In the genomic region with DNA sequence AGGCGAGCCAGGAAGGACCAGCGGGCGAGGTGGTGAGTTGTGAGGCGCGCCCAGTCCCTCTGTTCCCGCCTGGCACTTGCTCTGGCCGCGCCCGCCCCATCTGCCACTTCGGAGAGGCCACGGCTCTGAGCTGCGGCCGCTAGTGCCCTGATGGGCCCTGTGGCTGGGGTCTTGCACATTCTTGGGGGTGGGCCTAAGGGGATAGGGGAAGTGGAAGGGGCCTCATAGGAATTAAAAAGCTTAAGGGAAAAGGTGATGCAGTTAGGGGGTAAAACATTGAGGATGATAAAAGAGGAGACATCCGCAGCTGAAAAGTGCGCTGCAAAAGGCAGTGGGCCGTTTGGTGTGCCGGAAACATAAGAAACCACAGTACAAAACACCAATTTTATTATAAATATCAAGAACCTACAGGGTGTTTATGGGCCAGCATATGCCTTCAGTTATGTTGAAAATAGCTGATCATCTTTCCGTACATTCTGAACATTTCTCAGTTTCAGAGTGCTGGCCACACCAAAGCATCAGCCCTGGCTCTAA, we compare ENCODE assay signal across 8 cellular contexts. TPM values are rescaled to one million over a fixed set of nuclear protein-coding genes. Genes with fewer than 3 reads are reported as not detected.
A peak's percentile ranks its signal among the peaks of the same experiment; 100 is the strongest.
DNase-seq lines count a peak whose midpoint lies in the region; ATAC-seq and TF ChIP-seq lines count a peak whose summit lies in the region.

No MANE protein-coding gene starts in this region.

- no peaks in the 10 kb centered on the region for H3K27me3 ChIP-seq in GM06990 (replicated peaks; ENCODE audit: control insufficient read depth, insufficient read depth, low read length)
- H3K27me3 ChIP-seq in OCI-LY1 (ENCODE audit: insufficient read depth, low read length): no peaks in the 10 kb centered on the region
- peaks cover 98% of the 10 kb centered on the region for H3K27me3 ChIP-seq in endodermal cell (ENCODE audit: control insufficient read depth, insufficient read depth, low read length, poor library complexity, severe bottlenecking)
- no peaks in the 10 kb centered on the region for H3K27me3 ChIP-seq in parathyroid adenoma (ENCODE audit: control insufficient read depth, insufficient read depth, low read length)

- TF ChIP-seq CTCF in GM06990 (IDR thresholded peaks at IDR 0.05; ENCODE audit: insufficient read depth, low read length, poor library complexity, severe bottlenecking) (no peak), OCI-LY1 (IDR thresholded peaks at IDR 0.05; ENCODE audit: low read length) (no peak), endodermal cell (conservative IDR thresholded peaks at IDR 0.05) (no peak), parathyroid adenoma (IDR thresholded peaks at IDR 0.05) (no peak)

- H3K9ac ChIP-seq in OCI-LY1 (ENCODE audit: low read length) (peak overlapping the region; percentile 97), endodermal cell (ENCODE audit: extremely low read depth, low read length, poor library complexity, severe bottlenecking) (no peak overlapping the region), parathyroid adenoma (no peak overlapping the region)

- H3F3A ChIP-seq in OCI-LY1 (ENCODE audit: insufficient read depth, low read length): no peaks in the 10 kb centered on the region

- no peaks in the 10 kb centered on the region for H4K20me1 ChIP-seq in OCI-LY1 (ENCODE audit: insufficient read depth, low read length)

- no peaks in the 10 kb centered on the region for H3K9me3 ChIP-seq in OCI-LY1 (ENCODE audit: low read length)
- no peaks in the 10 kb centered on the region for H3K9me3 ChIP-seq in endodermal cell (ENCODE audit: control insufficient read depth, low read length)
- H3K9me3 ChIP-seq in parathyroid adenoma (ENCODE audit: control insufficient read depth, low read length): no peaks in the 10 kb centered on the region

- H3K4me1 Mint-ChIP-seq in endodermal cell: peaks cover 7% of the 10 kb centered on the region

- H2AFZ ChIP-seq in OCI-LY1 (ENCODE audit: low read length): no peak overlapping the region
- peak overlapping the region; percentile 91 for H2AFZ ChIP-seq in parathyroid adenoma

- H3K36me3 Mint-ChIP-seq in endodermal cell (ENCODE audit: low read depth): no peaks in the 10 kb centered on the region

- ATAC-seq in GM19023 (IDR thresholded peaks at IDR 0.05; ENCODE audit: unreplicated experiment) (no peak), GM21528 (IDR thresholded peaks at IDR 0.05; ENCODE audit: low FRiP score, unreplicated experiment) (no peak)

- H3K79me2 ChIP-seq in OCI-LY1 (ENCODE audit: insufficient read depth, low read length) (no peaks in the 10 kb centered on the region), parathyroid adenoma (no peaks in the 10 kb centered on the region)

- no peaks in the 10 kb centered on the region for H3K9me3 Mint-ChIP-seq in endodermal cell

- H3K4me1 ChIP-seq in OCI-LY1 (ENCODE audit: insufficient read depth, low read length, severe bottlenecking): peaks cover 53% of the 10 kb centered on the region
- H3K4me1 ChIP-seq in endodermal cell (ENCODE audit: control insufficient read depth, insufficient read depth, low read length): peaks cover 4% of the 10 kb centered on the region
- no peaks in the 10 kb centered on the region for H3K4me1 ChIP-seq in parathyroid adenoma

- no peaks in the 10 kb centered on the region for H3K9me2 ChIP-seq in OCI-LY1 (ENCODE audit: low read depth, low read length)

- H3K27ac Mint-ChIP-seq in endodermal cell: no peak overlapping the region

- H3K27ac ChIP-seq in OCI-LY1 (ENCODE audit: low read depth, low read length, poor library complexity, severe bottlenecking): peak overlapping the region; percentile 95
- no peak overlapping the region for H3K27ac ChIP-seq in endodermal cell (ENCODE audit: low read depth, low read length)
- peak overlapping the region; percentile 87 for H3K27ac ChIP-seq in parathyroid adenoma

- H3K4me3 ChIP-seq in GM06990 (replicated peaks; ENCODE audit: low read depth, low read length): peak overlapping the region; percentile 81
- H3K4me3 ChIP-seq in OCI-LY1 (ENCODE audit: low read depth, low read length, poor library complexity, severe bottlenecking): peak overlapping the region; percentile 82
- peak overlapping the region; percentile 76 for H3K4me3 ChIP-seq in endodermal cell (ENCODE audit: low read length)
- peak overlapping the region; percentile 87 for H3K4me3 ChIP-seq in parathyroid adenoma (ENCODE audit: low read depth, low read length)

- peak overlapping the region; percentile 84 for H3K4me2 ChIP-seq in OCI-LY1 (ENCODE audit: low read length)
- peak overlapping the region; percentile 90 for H3K4me2 ChIP-seq in parathyroid adenoma (ENCODE audit: low read length)

- peaks cover 34% of the 10 kb centered on the region for H3K36me3 ChIP-seq in GM06990 (ENCODE audit: control insufficient read depth, insufficient read depth, low read length)
- H3K36me3 ChIP-seq in OCI-LY1 (ENCODE audit: insufficient read depth, low read length): peaks cover 69% of the 10 kb centered on the region
- no peaks in the 10 kb centered on the region for H3K36me3 ChIP-seq in endodermal cell (ENCODE audit: control insufficient read depth, insufficient read depth, low read length)
- H3K36me3 ChIP-seq in parathyroid adenoma (ENCODE audit: control insufficient read depth, insufficient read depth, low read length): no peaks in the 10 kb centered on the region

- WGBS in endodermal cell (ENCODE audit: insufficient coverage in 1 of 2, insufficient read length in 1 of 2), 2 experiments: 13 to 28% methylated on average over 8 to 18 of the region's 18 CpGs

- H3K4me3 Mint-ChIP-seq in endodermal cell: peak overlapping the region; percentile 68

- H3K27me3 Mint-ChIP-seq in endodermal cell (ENCODE audit: insufficient read depth): peaks cover 87% of the 10 kb centered on the region

- DNase-seq in GM06990 (ENCODE audit: extremely low read depth, insufficient read length): no peak
- DNase-seq in endodermal cell: no peak
- no peak for DNase-seq in HuH-7.5 (ENCODE audit: low spot score)
- no peak for DNase-seq in activated CD8-positive, alpha-beta memory T cell treated with anti-CD3 and anti-CD28 coated beads, Interleukin-2, amount 50 U/mL, for 4 hours

RNA-seq across cellular contexts. Expression of a gene that starts 1.1 kb away (rescaled TPM):
- 1 to 10 TPM in 1 of 2 donors, under 1 TPM in 1; 0.93 to 3.1 TPM for total RNA-seq in endodermal cell
- 0.64 TPM for polyA plus RNA-seq in endodermal cell (2013, experiment 1 of 2)
- polyA plus RNA-seq in endodermal cell (2013, experiment 2 of 2): 0.50 TPM

RNA-seq across cellular contexts. Expression of a gene that starts 6.4 kb away (rescaled TPM):
- 1 to 10 TPM; 3.4 to 6.6 TPM for total RNA-seq in endodermal cell
- polyA plus RNA-seq in endodermal cell (2013, experiment 1 of 2): 2.6 TPM
- 1.0 TPM for polyA plus RNA-seq in endodermal cell (2013, experiment 2 of 2)

RNA-seq across cellular contexts. Expression of a gene that starts 8.6 kb away (rescaled TPM):
- 1 to 10 TPM; 2.0 to 2.6 TPM for total RNA-seq in endodermal cell
- 1.3 TPM for polyA plus RNA-seq in endodermal cell (2013, experiment 1 of 2)
- 1.2 TPM for polyA plus RNA-seq in endodermal cell (2013, experiment 2 of 2)

RNA-seq across cellular contexts. Expression of a gene that starts 9.1 kb away (rescaled TPM):
- not detected for total RNA-seq in endodermal cell
- polyA plus RNA-seq in endodermal cell (2013, experiment 1 of 2): not detected
- polyA plus RNA-seq in endodermal cell (2013, experiment 2 of 2): not detected

RNA-seq across cellular contexts. Expression of a gene that starts 28.1 kb away (rescaled TPM):
- total RNA-seq in endodermal cell: not detected
- not detected for polyA plus RNA-seq in endodermal cell (2013, experiment 1 of 2)
- polyA plus RNA-seq in endodermal cell (2013, experiment 2 of 2): not detected
